Comparison of ENCODE assay signal across 8 cellular contexts in the genomic region with DNA sequence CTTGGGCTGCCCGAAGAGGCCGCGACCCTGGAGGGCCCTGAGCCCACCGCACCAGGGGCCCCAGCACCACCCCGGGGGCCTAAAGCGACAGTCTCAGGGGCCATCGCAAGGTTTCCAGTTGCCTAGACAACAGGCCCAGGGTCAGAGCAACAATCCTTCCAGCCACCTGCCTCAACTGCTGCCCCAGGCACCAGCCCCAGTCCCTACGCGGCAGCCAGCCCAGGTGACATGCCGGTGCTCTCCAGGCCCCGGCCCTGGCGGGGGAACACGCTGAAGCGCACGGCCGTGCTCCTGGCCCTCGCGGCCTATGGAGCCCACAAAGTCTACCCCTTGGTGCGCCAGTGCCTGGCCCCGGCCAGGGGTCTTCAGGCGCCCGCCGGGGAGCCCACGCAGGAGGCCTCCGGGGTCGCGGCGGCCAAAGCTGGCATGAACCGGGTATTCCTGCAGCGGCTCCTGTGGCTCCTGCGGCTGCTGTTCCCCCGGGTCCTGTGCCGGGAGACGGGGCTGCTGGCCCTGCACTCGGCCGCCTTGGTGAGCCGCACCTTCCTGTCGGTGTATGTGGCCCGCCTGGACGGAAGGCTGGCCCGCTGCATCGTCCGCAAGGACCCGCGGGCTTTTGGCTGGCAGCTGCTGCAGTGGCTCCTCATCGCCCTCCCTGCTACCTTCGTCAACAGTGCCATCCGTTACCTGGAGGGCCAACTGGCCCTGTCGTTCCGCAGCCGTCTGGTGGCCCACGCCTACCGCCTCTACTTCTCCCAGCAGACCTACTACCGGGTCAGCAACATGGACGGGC. TPM values are rescaled to one million over a fixed set of nuclear protein-coding genes. Genes with fewer than 3 reads are reported as not detected.
DNase-seq lines count a peak whose midpoint lies in the region; ATAC-seq and TF ChIP-seq lines count a peak whose summit lies in the region.

No MANE protein-coding gene starts in this region.

- H3K4me2 ChIP-seq in smooth muscle cell, result peak overlapping the region; percentile 86

- H3K27me3 ChIP-seq in BE2C (no peaks in the 10 kb centered on the region), smooth muscle cell (ENCODE audit: low read depth) (no peaks in the 10 kb centered on the region)

- peaks cover 18 to 42% (median 28%) of the 10 kb centered on the region in 3 donors for H3K4me1 Mint-ChIP-seq in T-cell

- CTCF ChIA-PET in T-cell (lab: Charles Lee), result no interaction called here

- no peaks in the 10 kb centered on the region for H3F3A ChIP-seq in smooth muscle cell (ENCODE audit: low read depth)

- H3K9ac ChIP-seq in smooth muscle cell (ENCODE audit: low read depth), result no peak overlapping the region

- POLR2A ChIA-PET in T-cell (lab: Charles Lee), result no interaction called here

- peak overlapping the region; percentile 70 to 80 (median 74) for H3K4me3 Mint-ChIP-seq in T-cell

- 86% methylated on average over 52 of the region's 55 CpGs for WGBS in smooth muscle cell (ENCODE audit: low lambda C conversion rate)

- DNase-seq in BE2C, result no peak
- peak in 7 of 34 experiments; percentile 4 to 26 (median 18) for DNase-seq in T-cell
- no peak for DNase-seq in fibroblast of the aortic adventitia (ENCODE audit: low read depth)
- DNase-seq in smooth muscle cell (lab: John Stamatoyannopoulos, UW; ENCODE audit: unreplicated experiment), result no peak
- DNase-seq in NCI-H345 treated with DMSO at 0.1 percent for 48 hours (lab: John Stamatoyannopoulos, UW; ENCODE audit: unreplicated experiment), result no peak

- peaks cover 0 to 5% of the 10 kb centered on the region in 2 donors for H3K27me3 Mint-ChIP-seq in T-cell

- peaks cover 31% of the 10 kb centered on the region for H3K79me2 ChIP-seq in smooth muscle cell (ENCODE audit: low read depth)

- H3K4me1 ChIP-seq in BE2C (peaks cover 19% of the 10 kb centered on the region), smooth muscle cell (ENCODE audit: low read depth) (peaks cover 12% of the 10 kb centered on the region)

- H3K9me3 ChIP-seq in BE2C (no peaks in the 10 kb centered on the region; the same call in 1 of the 2 replicates), smooth muscle cell (replicated peaks; ENCODE audit: low read depth) (no peaks in the 10 kb centered on the region)

- H3K9me3 Mint-ChIP-seq in T-cell, result no peaks in the 10 kb centered on the region

- H3K27ac ChIP-seq in smooth muscle cell (ENCODE audit: low read depth), result peak overlapping the region; percentile 63

- H3K36me3 Mint-ChIP-seq in T-cell, result peaks cover 3% of the 10 kb centered on the region

- no peak overlapping the region for H3K27ac Mint-ChIP-seq in T-cell

- H2AFZ ChIP-seq in smooth muscle cell (ENCODE audit: low read depth), result no peak overlapping the region

- H3K4me3 ChIP-seq in BE2C (ENCODE audit: low read depth, low read length) (peak overlapping the region; percentile 49), fibroblast of the aortic adventitia (ENCODE audit: low read depth, low read length) (peak overlapping the region; percentile 61), smooth muscle cell (peak overlapping the region; percentile 72)

- TF ChIP-seq CTCF in BE2C (IDR thresholded peaks at IDR 0.05; ENCODE audit: low read depth, low read length) (no peak), fibroblast of the aortic adventitia (IDR thresholded peaks at IDR 0.05; ENCODE audit: insufficient read depth, low read length) (no peak), smooth muscle cell (IDR thresholded peaks at IDR 0.05; ENCODE audit: borderline replicate concordance, insufficient read depth, poor library complexity, severe bottlenecking) (no peak)

- peak; percentile 6 for ATAC-seq in GM19395 (IDR thresholded peaks at IDR 0.05; ENCODE audit: unreplicated experiment)
- peak in 1 of 4 experiments; percentile 1 for ATAC-seq in T-cell (replicated peaks in 1 of 4)
- no peak for ATAC-seq in HG02938 (IDR thresholded peaks at IDR 0.05; ENCODE audit: unreplicated experiment)
- no peak for ATAC-seq in GM21423 (IDR thresholded peaks at IDR 0.05; ENCODE audit: unreplicated experiment)

- H3K36me3 ChIP-seq in BE2C, result peaks cover 11% of the 10 kb centered on the region
- no peaks in the 10 kb centered on the region for H3K36me3 ChIP-seq in smooth muscle cell (ENCODE audit: low read depth)

- peaks cover 22% of the 10 kb centered on the region for H4K20me1 ChIP-seq in smooth muscle cell (ENCODE audit: low read depth)

RNA-seq across cellular contexts. Expression of gene ABCD1, which starts 0.6 kb away (rescaled TPM):
- 8.8 TPM for polyA plus RNA-seq in BE2C (2012; ENCODE audit: insufficient read depth, insufficient read length, low read depth)
- total RNA-seq in T-cell, result 10 to 100 TPM in 1 of 5 donors, 1 to 10 TPM in 4; 6.9 to 10.7 (median 7.9) TPM
- total RNA-seq in fibroblast of the aortic adventitia (ENCODE audit: low replicate concordance), result 9.3 and 15.5 TPM in 2 replicates
- 6.2 and 7.1 TPM in 2 replicates for total RNA-seq in smooth muscle cell
- 9.4 and 10.9 TPM in 2 replicates for polyA plus RNA-seq in smooth muscle cell

RNA-seq across cellular contexts. Expression of gene BCAP31, which starts 1.0 kb away (rescaled TPM):
- 489 TPM for polyA plus RNA-seq in BE2C (2012; ENCODE audit: insufficient read depth, insufficient read length, low read depth)
- total RNA-seq in T-cell, result 100 to 1,000 TPM in 4 of 5 donors, 10 to 100 TPM in 1; 90.1 to 124 (median 107) TPM
- 75.4 and 111 TPM in 2 replicates for total RNA-seq in fibroblast of the aortic adventitia (ENCODE audit: low replicate concordance)
- 128 and 139 TPM in 2 replicates for total RNA-seq in smooth muscle cell
- 207 and 260 TPM in 2 replicates for polyA plus RNA-seq in smooth muscle cell

RNA-seq across cellular contexts. Expression of gene SLC6A8, which starts 37.5 kb away (rescaled TPM):
- 125 TPM for polyA plus RNA-seq in BE2C (2012; ENCODE audit: insufficient read depth, insufficient read length, low read depth)
- total RNA-seq in T-cell, result 1 to 10 TPM in 4 of 5 donors, under 1 TPM in 1; 0.89 to 2.3 (median 1.9) TPM
- total RNA-seq in fibroblast of the aortic adventitia (ENCODE audit: low replicate concordance), result 5.6 and 8.8 TPM in 2 replicates
- 42.6 and 45.2 TPM in 2 replicates for total RNA-seq in smooth muscle cell
- polyA plus RNA-seq in smooth muscle cell, result 98.1 and 128 TPM in 2 replicates

RNA-seq across cellular contexts. Expression of gene PLXNB3, which starts 38.8 kb away (rescaled TPM):
- polyA plus RNA-seq in BE2C (2012; ENCODE audit: insufficient read depth, insufficient read length, low read depth), result 136 TPM
- total RNA-seq in T-cell (under 1 TPM in 4 of 5 donors, not detected in 1; 0.28 to 0.47 (median 0.43) TPM), fibroblast of the aortic adventitia (ENCODE audit: low replicate concordance) (3.1 and 6.1 TPM in 2 replicates), smooth muscle cell (0.58 and 0.67 TPM in 2 replicates)
- 3.9 and 7.8 TPM in 2 replicates for polyA plus RNA-seq in smooth muscle cell

RNA-seq across cellular contexts. Expression of gene PNCK, which starts 51.6 kb away (rescaled TPM):
- polyA plus RNA-seq in BE2C (2012; ENCODE audit: insufficient read depth, insufficient read length, low read depth), result 7.7 TPM
- total RNA-seq in T-cell (1 to 10 TPM in 1 of 5 donors, not detected in 4; 1.0 TPM), fibroblast of the aortic adventitia (ENCODE audit: low replicate concordance) (0.33 TPM in 1 of 2 replicates, not detected in the other), smooth muscle cell (4.0 and 6.4 TPM in 2 replicates)
- polyA plus RNA-seq in smooth muscle cell, result 2.8 and 9.2 TPM in 2 replicates
